In the genomic region with DNA sequence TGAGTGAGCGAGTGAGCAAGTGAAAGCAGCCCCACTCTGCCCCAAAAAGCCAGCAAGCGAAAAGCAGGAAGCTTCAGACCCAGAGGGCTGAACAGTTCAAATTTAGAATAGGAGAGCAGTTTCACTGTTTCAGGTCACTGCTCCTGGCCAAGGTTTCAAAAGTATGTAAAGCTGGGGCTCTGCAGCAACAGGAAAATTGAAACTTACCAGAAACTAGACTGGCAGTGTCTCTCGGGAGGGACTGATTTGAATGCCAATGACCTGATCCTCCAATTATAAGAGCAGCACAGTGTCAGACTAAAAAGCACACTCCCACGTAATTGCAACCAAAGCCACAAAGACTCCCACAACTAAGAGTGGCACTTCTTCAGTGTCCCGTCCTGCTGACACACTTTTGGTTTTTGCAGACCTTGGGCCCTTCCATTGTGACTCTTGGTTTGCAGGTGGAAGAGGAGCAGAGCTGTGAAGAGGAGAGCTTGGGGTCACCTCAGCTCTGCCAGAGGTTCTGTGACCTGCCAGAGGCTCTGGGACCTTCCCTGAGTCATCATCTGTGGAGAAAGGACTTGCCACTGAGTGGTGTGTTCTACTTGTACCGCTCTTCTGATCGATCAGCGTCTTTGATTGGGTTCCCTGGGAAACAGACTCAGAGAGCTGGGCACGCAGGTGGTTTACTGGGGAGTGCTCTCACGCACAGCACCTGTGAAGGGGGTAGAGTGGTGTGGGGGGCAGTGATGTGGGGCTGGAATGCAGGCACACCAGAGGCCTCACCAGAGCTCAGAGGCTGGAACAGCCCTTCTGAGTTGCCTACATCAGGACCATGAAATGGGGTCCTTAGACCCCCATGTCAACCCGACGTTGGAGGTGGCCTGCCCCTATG, we compare ENCODE assay signal across 8 cellular contexts. TPM values are rescaled to one million over a fixed set of nuclear protein-coding genes. Genes with fewer than 3 reads are reported as not detected.
DNase-seq lines count a peak whose midpoint lies in the region; ATAC-seq and TF ChIP-seq lines count a peak whose summit lies in the region.

No MANE protein-coding gene starts in this region.

- H3K36me3 ChIP-seq in gastrocnemius medialis (no peaks in the 10 kb centered on the region), smooth muscle cell (ENCODE audit: low read depth) (no peaks in the 10 kb centered on the region), gastroesophageal sphincter (no peaks in the 10 kb centered on the region), right atrium auricular region (no peaks in the 10 kb centered on the region)

- H3F3A ChIP-seq in smooth muscle cell (ENCODE audit: low read depth): no peaks in the 10 kb centered on the region

- H3K4me1 ChIP-seq in gastrocnemius medialis (peaks cover 1 to 3% of the 10 kb centered on the region in 2 donors), smooth muscle cell (ENCODE audit: low read depth) (no peaks in the 10 kb centered on the region), gastroesophageal sphincter (peaks cover 0 to 2% (median 0%) of the 10 kb centered on the region in 3 donors), right atrium auricular region (peaks cover 0 to 9% of the 10 kb centered on the region in 2 donors)

- H3K4me3 ChIP-seq in GM12865 (ENCODE audit: low read depth, low read length): peak overlapping the region; percentile 17
- H3K4me3 ChIP-seq in gastrocnemius medialis: no peak overlapping the region
- H3K4me3 ChIP-seq in smooth muscle cell: no peak overlapping the region
- no peak overlapping the region for H3K4me3 ChIP-seq in gastroesophageal sphincter
- no peak overlapping the region for H3K4me3 ChIP-seq in right atrium auricular region

- POLR2A ChIA-PET in activated CD4-positive, alpha-beta memory T cell treated with anti-CD3 and anti-CD28 coated beads, Interleukin-2, amount 10 ng/mL, durations not matched to agents 7 days and 5 days (lab: Charles Lee): interaction anchor here (1.1 to 1.5 kb wide), 6 partner anchors 8 to 194 kb away, joined by 3 to 5 read pairs (median 4); no protein-coding TSS in a partner anchor

- TF ChIP-seq CTCF in GM12865 (IDR thresholded peaks at IDR 0.05; ENCODE audit: insufficient read depth, low read depth, low read length, missing control alignments) (no peak), gastrocnemius medialis (IDR thresholded peaks at IDR 0.05 in 4 of 5, conservative IDR thresholded peaks at IDR 0.05 in 1 of 5) (no peak), smooth muscle cell (IDR thresholded peaks at IDR 0.05; ENCODE audit: borderline replicate concordance, insufficient read depth, poor library complexity, severe bottlenecking) (no peak), gastroesophageal sphincter (IDR thresholded peaks at IDR 0.05) (no peak), right atrium auricular region (IDR thresholded peaks at IDR 0.05) (no peak)

- H3K27me3 ChIP-seq in gastrocnemius medialis: no peaks in the 10 kb centered on the region
- H3K27me3 ChIP-seq in smooth muscle cell (ENCODE audit: low read depth): no peaks in the 10 kb centered on the region
- no peaks in the 10 kb centered on the region for H3K27me3 ChIP-seq in gastroesophageal sphincter
- H3K27me3 ChIP-seq in right atrium auricular region: no peaks in the 10 kb centered on the region

- CTCF ChIA-PET in activated CD4-positive, alpha-beta memory T cell treated with anti-CD3 and anti-CD28 coated beads, Interleukin-2, amount 10 ng/mL, durations not matched to agents 7 days and 5 days (lab: Charles Lee): interaction anchor here (0.6 to 1.1 kb wide), 2 partner anchors 66 to 79 kb away, joined by 3 to 4 read pairs; no protein-coding TSS in a partner anchor

- no peaks in the 10 kb centered on the region for H3K9me3 ChIP-seq in gastrocnemius medialis
- no peaks in the 10 kb centered on the region for H3K9me3 ChIP-seq in smooth muscle cell (replicated peaks; ENCODE audit: low read depth)
- H3K9me3 ChIP-seq in gastroesophageal sphincter: peaks cover 0 to 19% (median 0%) of the 10 kb centered on the region in 3 donors
- peaks cover 0 to 11% of the 10 kb centered on the region in 2 donors for H3K9me3 ChIP-seq in right atrium auricular region

- H3K27ac ChIP-seq in gastrocnemius medialis: no peak overlapping the region
- no peak overlapping the region for H3K27ac ChIP-seq in smooth muscle cell (ENCODE audit: low read depth)
- no peak overlapping the region for H3K27ac ChIP-seq in gastroesophageal sphincter
- H3K27ac ChIP-seq in right atrium auricular region: no peak overlapping the region

- intact Hi-C loops in gastrocnemius medialis (cut with DNase I; ENCODE audit: low total_unique reads): no loop called here

- H3K27ac Mint-ChIP-seq in activated CD4-positive, alpha-beta memory T cell treated with anti-CD3 and anti-CD28 coated beads, Interleukin-2, amount 10 ng/mL, durations not matched to agents 7 days and 5 days: no peak overlapping the region

- 85% methylated on average over 11 of the region's 12 CpGs for WGBS in smooth muscle cell (ENCODE audit: low lambda C conversion rate)
- 82 to 85% methylated on average over 5 to 8 of the region's 12 CpGs for WGBS in gastroesophageal sphincter (ENCODE audit: low coverage in 1 of 2), 2 donors

- H4K20me1 ChIP-seq in smooth muscle cell (ENCODE audit: low read depth): no peaks in the 10 kb centered on the region

- ATAC-seq in GM19452 (IDR thresholded peaks at IDR 0.05; ENCODE audit: unreplicated experiment) (peak; percentile 79), HG03139 (IDR thresholded peaks at IDR 0.05; ENCODE audit: unreplicated experiment) (peak; percentile 80), gastrocnemius medialis (no peak), gastroesophageal sphincter (no peak)

- in situ Hi-C loops in gastrocnemius medialis (cut with MboI; ENCODE audit: low sequenced_read_pairs in 4 of 4): no loop called here

- no peak overlapping the region for H3K9ac ChIP-seq in smooth muscle cell (ENCODE audit: low read depth)

- TF ChIP-seq EP300 in gastroesophageal sphincter (IDR thresholded peaks at IDR 0.05): no peak

- peaks cover 6% of the 10 kb centered on the region for H3K9me3 Mint-ChIP-seq in activated CD4-positive, alpha-beta memory T cell treated with anti-CD3 and anti-CD28 coated beads, Interleukin-2, amount 10 ng/mL, durations not matched to agents 7 days and 5 days

- TF ChIP-seq POLR2A in gastrocnemius medialis (IDR thresholded peaks at IDR 0.05) (no peak), gastroesophageal sphincter (IDR thresholded peaks at IDR 0.05) (no peak)

- peaks cover 4% of the 10 kb centered on the region for H3K4me1 Mint-ChIP-seq in activated CD4-positive, alpha-beta memory T cell treated with anti-CD3 and anti-CD28 coated beads, Interleukin-2, amount 10 ng/mL, durations not matched to agents 7 days and 5 days

- H3K27me3 Mint-ChIP-seq in activated CD4-positive, alpha-beta memory T cell treated with anti-CD3 and anti-CD28 coated beads, Interleukin-2, amount 10 ng/mL, durations not matched to agents 7 days and 5 days: peaks cover 16% of the 10 kb centered on the region

- no peak overlapping the region for H3K4me2 ChIP-seq in smooth muscle cell

- DNase-seq in GM12865 (ENCODE audit: low read depth) (peak; percentile 97), gastrocnemius medialis (no peak), smooth muscle cell (lab: John Stamatoyannopoulos, UW; ENCODE audit: unreplicated experiment) (no peak), right atrium auricular region (ENCODE audit: low spot score) (no peak)
- peak; percentile 31 for DNase-seq in activated CD4-positive, alpha-beta memory T cell treated with anti-CD3 and anti-CD28 coated beads, Interleukin-2, amount 10 ng/mL, durations not matched to agents 7 days and 5 days

- H3K79me2 ChIP-seq in smooth muscle cell (ENCODE audit: low read depth): no peaks in the 10 kb centered on the region

- no peak overlapping the region for H2AFZ ChIP-seq in smooth muscle cell (ENCODE audit: low read depth)

- peaks cover 7% of the 10 kb centered on the region for H3K36me3 Mint-ChIP-seq in activated CD4-positive, alpha-beta memory T cell treated with anti-CD3 and anti-CD28 coated beads, Interleukin-2, amount 10 ng/mL, durations not matched to agents 7 days and 5 days (ENCODE audit: low read depth)

- no peak overlapping the region for H3K4me3 Mint-ChIP-seq in activated CD4-positive, alpha-beta memory T cell treated with anti-CD3 and anti-CD28 coated beads, Interleukin-2, amount 10 ng/mL, durations not matched to agents 7 days and 5 days

RNA-seq across cellular contexts. Expression of a gene that starts 52.7 kb away (rescaled TPM):
- total RNA-seq in activated CD4-positive, alpha-beta memory T cell treated with anti-CD3 and anti-CD28 coated beads, Interleukin-2, amount 10 ng/mL, durations not matched to agents 7 days and 5 days: 1 to 10 TPM; 1.6 to 2.8 TPM
- total RNA-seq in gastrocnemius medialis (10 to 100 TPM in 2 of 4 donors, 1 to 10 TPM in 2; 4.5 to 13.1 (median 9.5) TPM), smooth muscle cell (0.18 and 0.31 TPM in 2 replicates), gastroesophageal sphincter (100 to 1,000 TPM in 3 of 4 donors, 10 to 100 TPM in 1; 75.3 to 169 (median 137) TPM), right atrium auricular region (100 to 1,000 TPM in 1 of 2 donors, 10 to 100 TPM in 1; 59.8 to 169 TPM)
- polyA plus RNA-seq in smooth muscle cell: 0.64 and 0.65 TPM in 2 replicates

Comparison
In these comparisons a context has a peak if more than half of its experiments do, and no peak if none do; other contexts are left out.
1. DNase-seq: peak in GM12865 (single experiment) and activated CD4-positive, alpha-beta memory T cell treated with anti-CD3 and anti-CD28 coated beads, Interleukin-2, amount 10 ng/mL, durations not matched to agents 7 days and 5 days (single experiment); none in gastrocnemius medialis (0 of 2), smooth muscle cell (single experiment) and right atrium auricular region (single experiment).
2. ATAC-seq: peak in GM19452 (single experiment) and HG03139 (single experiment); none in gastrocnemius medialis (0 of 2) and gastroesophageal sphincter (single experiment).
3. RNA of a gene that starts 52.7 kb away (total RNA-seq): 59.8 to 169 TPM in right atrium auricular region and 75.3 to 169 TPM in gastroesophageal sphincter; 4.5 to 13.1 TPM in gastrocnemius medialis, 1.6 to 2.8 TPM in activated CD4-positive, alpha-beta memory T cell treated with anti-CD3 and anti-CD28 coated beads, Interleukin-2, amount 10 ng/mL, durations not matched to agents 7 days and 5 days and 0.18 to 0.31 TPM in smooth muscle cell; every median in the first group is over 4 times any median in the second.